8 cellular contexts compared by ENCODE assay signal in genomic region chrX:14873676-14874049, GRCh38. TPM values are rescaled to one million over a fixed set of nuclear protein-coding genes. Genes with fewer than 3 reads are reported as not detected.
DNase-seq lines count a peak whose midpoint lies in the region; ATAC-seq and TF ChIP-seq lines count a peak whose summit lies in the region.

No MANE protein-coding gene starts in this region.

- peaks cover 17% of the 10 kb centered on the region for H3K4me1 Mint-ChIP-seq in stimulated activated naive CD8-positive, alpha-beta T cell treated with anti-CD3 and anti-CD28 coated beads, Interleukin-15, Interleukin-2, amounts not matched to agents 100 ng/mL and 50 ng/mL, for 24 hours (ENCODE audit: low read depth)

- H3K27ac ChIP-seq in breast epithelium: peak overlapping the region; percentile 84 to 90

- H3K27me3 Mint-ChIP-seq in stimulated activated naive CD8-positive, alpha-beta T cell treated with anti-CD3 and anti-CD28 coated beads, Interleukin-15, Interleukin-2, amounts not matched to agents 100 ng/mL and 50 ng/mL, for 24 hours: no peaks in the 10 kb centered on the region

- ATAC-seq in stimulated activated naive CD8-positive, alpha-beta T cell treated with anti-CD3 and anti-CD28 coated beads, Interleukin-15, Interleukin-2, amounts not matched to agents 100 U/mL and 50 U/mL, for 24 hours: no peak
- no peak for ATAC-seq in GM21526 (IDR thresholded peaks at IDR 0.05; ENCODE audit: low FRiP score, unreplicated experiment)
- ATAC-seq in GM21529 (IDR thresholded peaks at IDR 0.05; ENCODE audit: unreplicated experiment): no peak

- no peak for TF ChIP-seq POLR2A in breast epithelium (IDR thresholded peaks at IDR 0.05)

- no peaks in the 10 kb centered on the region for H3K27me3 ChIP-seq in breast epithelium
- H3K27me3 ChIP-seq in mononuclear cell (ENCODE audit: insufficient read depth, low read length): no peaks in the 10 kb centered on the region

- intact Hi-C loops in breast epithelium (cut with DNase I; ENCODE audit: low total_unique reads): no loop called here

- no peak for DNase-seq in stimulated activated naive CD8-positive, alpha-beta T cell treated with anti-CD3 and anti-CD28 coated beads, Interleukin-15, Interleukin-2, amounts not matched to agents 100 U/mL and 50 U/mL, for 24 hours
- no peak for DNase-seq in breast epithelium (ENCODE audit: low spot score in 2 of 2)
- DNase-seq in mucosa of gallbladder (ENCODE audit: low spot score): no peak
- no peak for DNase-seq in EL

- peaks cover 22% of the 10 kb centered on the region for H3K36me3 Mint-ChIP-seq in stimulated activated naive CD8-positive, alpha-beta T cell treated with anti-CD3 and anti-CD28 coated beads, Interleukin-15, Interleukin-2, amounts not matched to agents 100 ng/mL and 50 ng/mL, for 24 hours (ENCODE audit: low read depth)

- no peaks in the 10 kb centered on the region for H3K9me3 Mint-ChIP-seq in stimulated activated naive CD8-positive, alpha-beta T cell treated with anti-CD3 and anti-CD28 coated beads, Interleukin-15, Interleukin-2, amounts not matched to agents 100 ng/mL and 50 ng/mL, for 24 hours

- H3K9me3 ChIP-seq in breast epithelium (no peaks in the 10 kb centered on the region), mononuclear cell (ENCODE audit: low read depth, low read length) (no peaks in the 10 kb centered on the region)

- H3K4me1 ChIP-seq in breast epithelium (no peaks in the 10 kb centered on the region), mononuclear cell (ENCODE audit: insufficient read depth, low read length) (peaks cover 19% of the 10 kb centered on the region)

- H3K4me3 ChIP-seq in breast epithelium: peak overlapping the region; percentile 66 to 75 (median 70)
- peak overlapping the region; percentile 80 for H3K4me3 ChIP-seq in mononuclear cell (ENCODE audit: low read length)

- peak overlapping the region; percentile 82 for H3K4me3 Mint-ChIP-seq in stimulated activated naive CD8-positive, alpha-beta T cell treated with anti-CD3 and anti-CD28 coated beads, Interleukin-15, Interleukin-2, amounts not matched to agents 100 ng/mL and 50 ng/mL, for 24 hours

- H3K27ac Mint-ChIP-seq in stimulated activated naive CD8-positive, alpha-beta T cell treated with anti-CD3 and anti-CD28 coated beads, Interleukin-15, Interleukin-2, amounts not matched to agents 100 ng/mL and 50 ng/mL, for 24 hours: peak overlapping the region; percentile 76

- no peak for TF ChIP-seq CTCF in breast epithelium (IDR thresholded peaks at IDR 0.05)

- H3K36me3 ChIP-seq in breast epithelium: no peaks in the 10 kb centered on the region

RNA-seq across cellular contexts. Expression of gene MOSPD2, which starts 0.4 kb away (rescaled TPM):
- 10 to 100 TPM; 19.7 to 27.8 (median 20.9) TPM for total RNA-seq in breast epithelium
- total RNA-seq in mononuclear cell: 9.2 TPM
- 12.2 TPM for total RNA-seq in mucosa of gallbladder

RNA-seq across cellular contexts. Expression of gene FANCB, which starts 0.8 kb away (rescaled TPM):
- total RNA-seq in breast epithelium: 1 to 10 TPM in 2 of 3 donors, under 1 TPM in 1; 0.96 to 2.8 (median 2.6) TPM
- 5.4 TPM for total RNA-seq in mononuclear cell
- 0.92 TPM for total RNA-seq in mucosa of gallbladder
